ENCODE assay signal across 1 cellular context in genomic region chr14:21771671-21772070, GRCh38.
TF ChIP-seq lines count a peak whose summit lies in the region.

No MANE protein-coding gene starts in this region.

TF ChIP-seq in H1, 55 proteins besides CTCF, POLR2A, EP300 and RAD21:
- TF ChIP-seq BACH1 (IDR thresholded peaks at IDR 0.05; ENCODE audit: low read length), result 0 out of 2 replicates have a peak, but pooled peaks have one; percentile 31
- no peak for TF ChIP-seq CHD1 (IDR thresholded peaks at IDR 0.05; ENCODE audit: low read depth, low read length)
- TF ChIP-seq SUZ12 (IDR thresholded peaks at IDR 0.05; ENCODE audit: low read length), result no peak
- no peak for TF ChIP-seq SIX5 (IDR thresholded peaks at IDR 0.05; ENCODE audit: low read depth, low read length)
- TF ChIP-seq CBX5 (IDR thresholded peaks at IDR 0.05; ENCODE audit: low read depth, low read length), result no peak
- TF ChIP-seq RNF2 (IDR thresholded peaks at IDR 0.05; ENCODE audit: borderline replicate concordance, low read depth, low read length, missing control alignments, poor library complexity, severe bottlenecking), result no peak
